17 cellular contexts compared by ENCODE assay signal in the genomic region with DNA sequence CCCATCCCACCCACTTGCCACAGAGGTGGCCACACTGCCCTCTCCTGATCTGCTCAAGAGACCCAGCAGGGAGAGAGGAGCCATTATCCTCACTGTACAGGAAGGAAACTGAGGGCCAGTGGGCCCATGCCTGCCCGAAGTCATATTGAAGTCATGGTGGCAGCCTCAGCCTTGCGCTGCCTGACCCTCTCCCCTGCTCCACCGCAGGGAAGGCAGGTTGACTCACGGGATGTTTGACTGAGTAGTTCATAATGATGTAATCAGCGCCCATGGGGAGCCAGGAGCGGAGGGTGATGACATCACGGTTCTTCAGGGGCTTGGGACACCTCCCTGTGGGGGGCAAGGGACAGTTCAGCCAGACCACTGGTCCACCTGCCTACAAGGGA. TPM values are rescaled to one million over a fixed set of nuclear protein-coding genes. Genes with fewer than 3 reads are reported as not detected.
DNase-seq lines count a peak whose midpoint lies in the region; ATAC-seq and TF ChIP-seq lines count a peak whose summit lies in the region.
"Had no signal": no experiment of that assay in that cellular context is flagged by ENCODE, and none has a peak within 500 bp of the region (broad histone marks: within the 10 kb centered on the region; RNA-seq: fewer than 3 reads in every experiment).

No MANE protein-coding gene starts in this region.

- TF ChIP-seq POLR2A in NB4 (IDR thresholded peaks at IDR 0.05; ENCODE audit: extremely low read depth, insufficient read length) (no peak), esophagus muscularis mucosa (IDR thresholded peaks at IDR 0.05; ENCODE audit: low read depth) (no peak)

- H3K23ac ChIP-seq in neuronal stem cell (ENCODE audit: low read depth, low read length, poor library complexity): no peak overlapping the region

- H3K27ac ChIP-seq in neuronal stem cell (replicated peaks; ENCODE audit: low read length) (no peak overlapping the region), esophagus muscularis mucosa (replicated peaks in 1 of 4) (no peak overlapping the region)
- H3K27ac ChIP-seq: ascending aorta, pancreas had no signal

- no peak overlapping the region for H2AFZ ChIP-seq in neuronal stem cell (ENCODE audit: low read length)

- DNase-seq in EH (ENCODE audit: low read depth) (peak; percentile 24), NB4 (ENCODE audit: low read depth) (peak; percentile 55), brain pericyte (ENCODE audit: low read depth, low spot score) (peak; percentile 62), neuronal stem cell (ENCODE audit: low spot score) (no peak), kidney tubule cell (ENCODE audit: low spot score) (no peak), mesenteric fat pad (ENCODE audit: low spot score) (no peak), esophagus muscularis mucosa (ENCODE audit: extremely low spot score) (no peak)
- DNase-seq: activated CD8-positive, alpha-beta T cell treated with anti-CD3 and anti-CD28 coated beads for 36 hours; DND-41; endodermal cell; glutamatergic neuron; islet precursor cell; NCI-H1930; spleen had no signal

- H3K36me3 ChIP-seq in neuronal stem cell (replicated peaks in 1 of 2; ENCODE audit: control insufficient read depth in 2 of 2, insufficient read depth in 2 of 2, low read length in 2 of 2) (no peaks in the 10 kb centered on the region), esophagus muscularis mucosa (peaks cover 0 to 36% (median 24%) of the 10 kb centered on the region in 4 donors)

- H3K4me1 ChIP-seq in neuronal stem cell (ENCODE audit: control insufficient read depth in 2 of 2, insufficient read depth in 1 of 2, low read depth in 1 of 2, low read length in 2 of 2) (peaks cover 0 to 2% of the 10 kb centered on the region in 2 donors), esophagus muscularis mucosa (peaks cover 0 to 12% (median 2%) of the 10 kb centered on the region in 4 donors)
- H3K4me1 ChIP-seq: ascending aorta had no signal

- intact Hi-C loops in esophagus muscularis mucosa (cut with DNase I): no loop called here

- H2BK5ac ChIP-seq in neuronal stem cell (ENCODE audit: low read length): no peak overlapping the region

- H3K9me3 ChIP-seq in neuronal stem cell (replicated peaks in 1 of 2; ENCODE audit: control insufficient read depth in 2 of 2, insufficient read depth in 1 of 2, low read depth in 1 of 2, low read length in 2 of 2) (no peaks in the 10 kb centered on the region), esophagus muscularis mucosa (no peaks in the 10 kb centered on the region)
- H3K9me3 ChIP-seq: ascending aorta, pancreas, spleen had no signal

- TF ChIP-seq CTCF in NB4 (IDR thresholded peaks at IDR 0.05; ENCODE audit: low read depth, low read length) (no peak), esophagus muscularis mucosa (IDR thresholded peaks at IDR 0.05) (no peak)

- no peak overlapping the region for H3K9ac ChIP-seq in neuronal stem cell (ENCODE audit: low read depth, low read length, poor library complexity)

- ATAC-seq in HG03460 (IDR thresholded peaks at IDR 0.05; ENCODE audit: unreplicated experiment): no peak
- ATAC-seq: activated CD8-positive, alpha-beta T cell treated with anti-CD3 and anti-CD28 coated beads for 36 hours had no signal

- no peaks in the 10 kb centered on the region for H3K79me1 ChIP-seq in neuronal stem cell (ENCODE audit: low read depth, low read length)

- H2BK12ac ChIP-seq in neuronal stem cell (ENCODE audit: low read length): no peak overlapping the region

- H2AK5ac ChIP-seq in neuronal stem cell (ENCODE audit: low read depth, low read length): no peak overlapping the region

- no peak for TF ChIP-seq EP300 in esophagus muscularis mucosa (IDR thresholded peaks at IDR 0.05)

- H3K4me2 ChIP-seq in neuronal stem cell (ENCODE audit: insufficient read depth, low read length, poor library complexity, severe bottlenecking): no peak overlapping the region

- no CpG with 5 or more reads among the region's 7 CpGs for WGBS in neuronal stem cell (ENCODE audit: extremely low coverage in 2 of 2, insufficient read length in 2 of 2, insufficient replicate concordance in 1 of 2), 2 donors
- WGBS in esophagus muscularis mucosa: 90% methylated on average over 6 of the region's 7 CpGs

- H2BK15ac ChIP-seq in neuronal stem cell (ENCODE audit: low read length): no peak overlapping the region

- H3K4me3 ChIP-seq in NB4 (ENCODE audit: low read depth, low read length): no peak overlapping the region
- no peak overlapping the region for H3K4me3 ChIP-seq in neuronal stem cell (ENCODE audit: low read length in 2 of 2)
- no peak overlapping the region for H3K4me3 ChIP-seq in esophagus muscularis mucosa
- H3K4me3 ChIP-seq: ascending aorta, pancreas, spleen had no signal

- H3K4ac ChIP-seq in neuronal stem cell (ENCODE audit: low read length): no peak overlapping the region

- H3K14ac ChIP-seq in neuronal stem cell (ENCODE audit: low read length): no peak overlapping the region

- H3K18ac ChIP-seq in neuronal stem cell (ENCODE audit: low read length): peak overlapping the region; percentile 19

- H3K27me3 ChIP-seq in neuronal stem cell (ENCODE audit: control insufficient read depth in 3 of 3, insufficient read depth in 3 of 3, low read depth in 1 of 3, low read length in 3 of 3): peaks cover 0 to 3% (median 0%) of the 10 kb centered on the region in 3 experiments
- H3K27me3 ChIP-seq in esophagus muscularis mucosa: no peaks in the 10 kb centered on the region
- H3K27me3 ChIP-seq: ascending aorta, pancreas, spleen had no signal

- H2BK120ac ChIP-seq in neuronal stem cell (ENCODE audit: low read depth, low read length): no peak overlapping the region

- no peak overlapping the region for H4K8ac ChIP-seq in neuronal stem cell (ENCODE audit: low read depth, low read length)

- no peak overlapping the region for H4K91ac ChIP-seq in neuronal stem cell (ENCODE audit: low read depth, low read length, poor library complexity)

RNA-seq across cellular contexts. Expression of a gene that starts 6.1 kb away (rescaled TPM):
- 15.2 TPM for polyA plus RNA-seq in neuronal stem cell (2013, experiment 1 of 2)
- 15.9 TPM for polyA plus RNA-seq in neuronal stem cell (2013, experiment 2 of 2)
- 80.6 TPM for total RNA-seq in mesenteric fat pad
- total RNA-seq in esophagus muscularis mucosa: 100 to 1,000 TPM in 3 of 4 donors, 10 to 100 TPM in 1; 83.7 to 115 (median 110) TPM

RNA-seq across cellular contexts. Expression of a gene that starts 35.5 kb away (rescaled TPM):
- polyA plus RNA-seq in neuronal stem cell (2013, experiment 1 of 2): 19.9 TPM
- polyA plus RNA-seq in neuronal stem cell (2013, experiment 2 of 2): 17.9 TPM
- total RNA-seq in mesenteric fat pad: 9.0 TPM
- 10 to 100 TPM; 26.6 to 75.4 (median 58.1) TPM for total RNA-seq in esophagus muscularis mucosa

RNA-seq across cellular contexts. Expression of a gene that starts 55.9 kb away (rescaled TPM):
- polyA plus RNA-seq in neuronal stem cell (2013, experiment 1 of 2): 18.3 TPM
- polyA plus RNA-seq in neuronal stem cell (2013, experiment 2 of 2): 16.1 TPM
- total RNA-seq in mesenteric fat pad (29.5 TPM), esophagus muscularis mucosa (10 to 100 TPM; 11.8 to 19.3 (median 18.2) TPM)

Comparison
In these comparisons a context has a peak if more than half of its experiments do, and no peak if none do; other contexts are left out.
1. DNase-seq: peak in EH (single experiment), NB4 (single experiment) and brain pericyte (single experiment); none in neuronal stem cell (single experiment), kidney tubule cell (single experiment), mesenteric fat pad (single experiment) and esophagus muscularis mucosa (single experiment).